ENCODE assay signal across 24 cellular contexts in genomic region chr1:217721692-217722091, GRCh38.
"Had no signal": no experiment of that assay in that cellular context is flagged by ENCODE, and none has a peak within 500 bp of the region (broad histone marks: within the 10 kb centered on the region; RNA-seq: fewer than 3 reads in every experiment).

No MANE protein-coding gene starts in this region.

- DNase-seq: activated CD4-positive, alpha-beta T cell treated with anti-CD3 and anti-CD28 coated beads for 36 hours; activated CD4-positive, alpha-beta T cell treated with anti-CD3 and anti-CD28 coated beads, Interleukin-2, amount 50 U/mL, for 48 hours; activated naive CD4-positive, alpha-beta T cell treated with Interleukin-2 at 50 U/mL for 16 hours; activated naive CD8-positive, alpha-beta T cell treated with anti-CD3 and anti-CD28 coated beads, Interleukin-2, amount 10 ng/mL, durations not matched to agents 7 days and 5 days; amygdala; body of pancreas; central memory CD4-positive, alpha-beta T cell; dorsolateral prefrontal cortex; foreskin fibroblast; hippocampal formation; kidney; left ventricle myocardium superior; mesenchymal stem cell; natural killer cell; ovary; right lobe of liver; stimulated activated CD4-positive, alpha-beta T cell treated with anti-CD3 and anti-CD28 coated beads, Interleukin-4, amount 100 ng/mL, for 24 hours had no signal

- H3K27me3 Mint-ChIP-seq: activated CD4-positive, alpha-beta T cell treated with anti-CD3 and anti-CD28 coated beads for 36 hours; activated naive CD8-positive, alpha-beta T cell treated with anti-CD3 and anti-CD28 coated beads, Interleukin-2, amount 10 ng/mL, durations not matched to agents 7 days and 5 days; stimulated activated memory B cell treated with anti-CD40 and anti-IgM and Interleukin-4, amounts not matched to agents 10 μg/mL and 1 μg/mL and 100 μg/mL, for 72 hours had no signal

- H3K4me2 ChIP-seq: smooth muscle cell had no signal

- H3K9me3 Mint-ChIP-seq: activated naive CD8-positive, alpha-beta T cell treated with anti-CD3 and anti-CD28 coated beads, Interleukin-2, amount 10 ng/mL, durations not matched to agents 7 days and 5 days; activated T-helper 17 cell treated with anti-CD3 and anti-CD28 coated beads, Interleukin-2, amount 50 U/mL, for 72 hours; T-helper 2 cell treated with Interferon-gamma antibody and Interleukin-4, amounts not matched to agents 5 μg/mL and 100 μg/mL, for 36 hours had no signal

- H3K4me1 ChIP-seq: body of pancreas, right lobe of liver had no signal

- H3K27ac Mint-ChIP-seq: activated CD4-positive, alpha-beta T cell treated with anti-CD3 and anti-CD28 coated beads for 36 hours; activated naive CD8-positive, alpha-beta T cell treated with anti-CD3 and anti-CD28 coated beads, Interleukin-2, amount 10 ng/mL, durations not matched to agents 7 days and 5 days; activated T-helper 17 cell treated with anti-CD3 and anti-CD28 coated beads, Interleukin-2, amount 50 U/mL, for 72 hours; natural killer cell; stimulated activated memory B cell treated with anti-CD40 and anti-IgM and Interleukin-4, amounts not matched to agents 10 μg/mL and 1 μg/mL and 100 μg/mL, for 72 hours; T-helper 2 cell treated with Interferon-gamma antibody and Interleukin-4, amounts not matched to agents 5 μg/mL and 100 μg/mL, for 36 hours had no signal

- ATAC-seq: activated CD4-positive, alpha-beta T cell treated with anti-CD3 and anti-CD28 coated beads for 36 hours; activated T-helper 17 cell treated with anti-CD3 and anti-CD28 coated beads, Interleukin-2, amount 50 U/mL, for 72 hours; body of pancreas; left ventricle myocardium superior; natural killer cell; right lobe of liver; stimulated activated memory B cell treated with anti-CD40 and anti-IgM and Interleukin-4, amounts not matched to agents 10 μg/mL and 1 μg/mL and 100 μg/mL, for 72 hours had no signal

- H3K4me1 Mint-ChIP-seq: activated CD4-positive, alpha-beta T cell treated with anti-CD3 and anti-CD28 coated beads for 36 hours; activated naive CD8-positive, alpha-beta T cell treated with anti-CD3 and anti-CD28 coated beads, Interleukin-2, amount 10 ng/mL, durations not matched to agents 7 days and 5 days; activated T-helper 17 cell treated with anti-CD3 and anti-CD28 coated beads, Interleukin-2, amount 50 U/mL, for 72 hours; natural killer cell; stimulated activated memory B cell treated with anti-CD40 and anti-IgM and Interleukin-4, amounts not matched to agents 10 μg/mL and 1 μg/mL and 100 μg/mL, for 72 hours had no signal

- H3K27me3 ChIP-seq: body of pancreas, ovary, right lobe of liver had no signal

- H3K4me3 Mint-ChIP-seq: activated CD4-positive, alpha-beta T cell treated with anti-CD3 and anti-CD28 coated beads for 36 hours; activated naive CD8-positive, alpha-beta T cell treated with anti-CD3 and anti-CD28 coated beads, Interleukin-2, amount 10 ng/mL, durations not matched to agents 7 days and 5 days; activated T-helper 17 cell treated with anti-CD3 and anti-CD28 coated beads, Interleukin-2, amount 50 U/mL, for 72 hours; natural killer cell; stimulated activated memory B cell treated with anti-CD40 and anti-IgM and Interleukin-4, amounts not matched to agents 10 μg/mL and 1 μg/mL and 100 μg/mL, for 72 hours; T-helper 2 cell treated with Interferon-gamma antibody and Interleukin-4, amounts not matched to agents 5 μg/mL and 100 μg/mL, for 36 hours had no signal

- FAIRE-seq: colon had no signal

- H3K4me3 ChIP-seq: body of pancreas, dorsolateral prefrontal cortex, ovary, right lobe of liver, smooth muscle cell, thoracic aorta had no signal

- H3K36me3 Mint-ChIP-seq: activated naive CD8-positive, alpha-beta T cell treated with anti-CD3 and anti-CD28 coated beads, Interleukin-2, amount 10 ng/mL, durations not matched to agents 7 days and 5 days; natural killer cell; stimulated activated memory B cell treated with anti-CD40 and anti-IgM and Interleukin-4, amounts not matched to agents 10 μg/mL and 1 μg/mL and 100 μg/mL, for 72 hours had no signal

- H3K9me3 ChIP-seq: body of pancreas, ovary, right lobe of liver, thoracic aorta had no signal

- H3K36me3 ChIP-seq: ovary, right lobe of liver, thoracic aorta had no signal

- H3K27ac ChIP-seq: body of pancreas, dorsolateral prefrontal cortex, epithelial cell of prostate, ovary, right lobe of liver, thoracic aorta had no signal
